In the genomic region with DNA sequence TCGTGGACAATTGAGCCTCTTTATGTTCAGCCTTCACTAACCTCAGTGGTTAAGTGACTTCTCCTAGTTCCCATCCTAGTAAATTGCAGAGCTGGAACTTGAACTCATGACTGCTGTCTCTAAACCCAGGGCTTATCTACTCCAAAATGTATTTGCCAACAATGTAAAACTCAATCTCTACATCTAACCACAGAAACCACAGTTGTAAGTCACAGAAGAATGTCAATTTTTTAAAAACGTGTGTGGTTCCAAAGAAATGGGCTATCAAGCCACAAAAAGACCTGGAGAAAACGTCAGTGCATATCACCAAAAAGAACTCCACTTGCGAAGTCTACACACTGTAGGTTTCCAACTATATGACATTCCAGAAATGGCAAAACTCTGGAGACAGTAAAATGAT, we compare ENCODE assay signal across 12 cellular contexts.
DNase-seq lines count a peak whose midpoint lies in the region; ATAC-seq and TF ChIP-seq lines count a peak whose summit lies in the region.
"Had no signal": no experiment of that assay in that cellular context is flagged by ENCODE, and none has a peak within 500 bp of the region (broad histone marks: within the 10 kb centered on the region; RNA-seq: fewer than 3 reads in every experiment).

No MANE protein-coding gene starts in this region.

- no peaks in the 10 kb centered on the region for H3K36me3 Mint-ChIP-seq in activated CD4-positive, alpha-beta T cell treated with anti-CD3 and anti-CD28 coated beads for 36 hours (ENCODE audit: low read depth)

- CTCF ChIA-PET in activated CD4-positive, alpha-beta T cell treated with anti-CD3 and anti-CD28 coated beads for 36 hours (lab: Charles Lee) = interaction anchor here (1.8 to 2.8 kb wide), 3 partner anchors 11 to 34 kb away, joined by 4 to 12 read pairs (median 10); no protein-coding TSS in a partner anchor

- H3K4me3 ChIP-seq in NB4 (ENCODE audit: low read depth, low read length) (no peak overlapping the region), retinal pigment epithelial cell (ENCODE audit: low read length) (no peak overlapping the region)
- H3K4me3 ChIP-seq: body of pancreas, esophagus squamous epithelium had no signal

- peak; percentile 16 for ATAC-seq in activated CD4-positive, alpha-beta T cell treated with anti-CD3 and anti-CD28 coated beads for 36 hours
- ATAC-seq: body of pancreas had no signal

- no peaks in the 10 kb centered on the region for H3K9me3 Mint-ChIP-seq in activated CD4-positive, alpha-beta T cell treated with anti-CD3 and anti-CD28 coated beads for 36 hours (ENCODE audit: low read depth)

- DNase-seq in activated CD4-positive, alpha-beta T cell treated with anti-CD3 and anti-CD28 coated beads for 36 hours = no peak
- DNase-seq in activated CD4-positive, alpha-beta T cell treated with anti-CD3 and anti-CD28 coated beads, Interleukin-2, amount 50 U/mL, for 1 hour = no peak
- DNase-seq in NB4 (ENCODE audit: low read depth) = peak; percentile 60
- DNase-seq in astrocyte of the hippocampus (ENCODE audit: low read depth, low spot score) = peak; percentile 70
- peak; percentile 67 for DNase-seq in retinal pigment epithelial cell (ENCODE audit: low read depth)
- DNase-seq in NCI-H1436 (lab: John Stamatoyannopoulos, UW) = no peak
- no peak for DNase-seq in erythroblast (lab: John Stamatoyannopoulos, UW)
- no peak for DNase-seq in DMS114 treated with DMSO at 0.1 percent for 48 hours (lab: John Stamatoyannopoulos, UW; ENCODE audit: unreplicated experiment)
- DNase-seq: body of pancreas; esophagus squamous epithelium; NCI-H187 treated with DMSO at 0.1 percent for 48 hours; stimulated activated CD4-positive, alpha-beta T cell treated with anti-CD3 and anti-CD28 coated beads, Interleukin-2, amount 100 ng/mL, for 48 hours had no signal

- H3K4me1 Mint-ChIP-seq in activated CD4-positive, alpha-beta T cell treated with anti-CD3 and anti-CD28 coated beads for 36 hours = peaks cover 55% of the 10 kb centered on the region

- POLR2A ChIA-PET in activated CD4-positive, alpha-beta T cell treated with anti-CD3 and anti-CD28 coated beads for 36 hours (lab: Charles Lee) = no interaction called here

- TF ChIP-seq POLR2A in NB4 (IDR thresholded peaks at IDR 0.05; ENCODE audit: extremely low read depth, insufficient read length) (no peak), erythroblast (IDR thresholded peaks at IDR 0.05; ENCODE audit: low read length) (no peak)

- TF ChIP-seq CTCF in NB4 (IDR thresholded peaks at IDR 0.05; ENCODE audit: low read depth, low read length) (no peak), retinal pigment epithelial cell (conservative IDR thresholded peaks at IDR 0.05; ENCODE audit: low read depth, low read length) (no peak)

- peak overlapping the region; percentile 37 for H3K27ac Mint-ChIP-seq in activated CD4-positive, alpha-beta T cell treated with anti-CD3 and anti-CD28 coated beads for 36 hours

- H3K27me3 Mint-ChIP-seq in activated CD4-positive, alpha-beta T cell treated with anti-CD3 and anti-CD28 coated beads for 36 hours = no peaks in the 10 kb centered on the region

- H3K4me3 Mint-ChIP-seq in activated CD4-positive, alpha-beta T cell treated with anti-CD3 and anti-CD28 coated beads for 36 hours = no peak overlapping the region

- intact Hi-C loops in activated CD4-positive, alpha-beta T cell treated with anti-CD3 and anti-CD28 coated beads for 36 hours (cut with DNase I, micrococcal nuclease) = loop anchor here (2.0 to 10.0 kb wide), 6 partner anchors 75 to 807 kb away; partner anchors contain the start of genes EDEM3 (in 1 of the 2), IVNS1ABP (in 1 of the 2) and NIBAN1 (in 1 of the 2)

Comparison
In these comparisons a context has a peak if more than half of its experiments do, and no peak if none do; other contexts are left out.
1. DNase-seq: peak in NB4 (single experiment), astrocyte of the hippocampus (single experiment) and retinal pigment epithelial cell (single experiment); none in activated CD4-positive, alpha-beta T cell treated with anti-CD3 and anti-CD28 coated beads for 36 hours (single experiment), activated CD4-positive, alpha-beta T cell treated with anti-CD3 and anti-CD28 coated beads, Interleukin-2, amount 50 U/mL, for 1 hour (single experiment), NCI-H1436 (single experiment), erythroblast (0 of 2) and DMS114 treated with DMSO at 0.1 percent for 48 hours (single experiment).